9 cellular contexts compared by ENCODE assay signal in the genomic region with DNA sequence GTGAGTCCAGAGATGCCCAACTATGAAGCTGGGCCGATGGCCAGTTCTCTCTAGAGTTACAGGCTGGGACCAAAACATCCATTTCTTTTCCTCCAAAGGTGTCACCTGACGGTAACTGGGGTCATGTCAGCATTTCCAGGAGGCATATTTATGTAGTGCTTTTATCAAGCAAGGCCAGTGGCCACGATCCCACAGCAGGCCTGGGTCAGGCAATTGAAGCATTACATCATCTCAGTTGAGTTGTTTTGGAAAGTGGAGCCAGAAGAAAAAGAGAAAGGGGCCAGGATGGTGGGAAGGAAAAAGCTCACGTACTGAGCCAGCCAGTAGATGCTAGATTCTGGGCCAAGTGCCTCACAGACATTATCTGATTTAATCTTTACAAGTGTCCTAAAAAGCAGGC.
"Had no signal": no experiment of that assay in that cellular context is flagged by ENCODE, and none has a peak within 500 bp of the region (broad histone marks: within the 10 kb centered on the region; RNA-seq: fewer than 3 reads in every experiment).

No MANE protein-coding gene starts in this region.

- H3K36me3 Mint-ChIP-seq: IgD-negative memory B cell had no signal

- H3K4me1 Mint-ChIP-seq: IgD-negative memory B cell had no signal

- H3K9ac ChIP-seq: KMS-11 had no signal

- DNase-seq: IMR-90, KBM-7, KG1 had no signal

- H3K27ac Mint-ChIP-seq: IgD-negative memory B cell had no signal

- H3K4me2 ChIP-seq: KMS-11 had no signal

- H3K27ac ChIP-seq: HL-60, KMS-11 had no signal

- H3K4me3 ChIP-seq: K562 had no signal

- H3K27me3 Mint-ChIP-seq: IgD-negative memory B cell had no signal

- FAIRE-seq: HepG2, HTR-8/SVneo, K562 had no signal

- H3K4me3 Mint-ChIP-seq: IgD-negative memory B cell had no signal
